1 cellular context compared by ENCODE assay signal in the genomic region with DNA sequence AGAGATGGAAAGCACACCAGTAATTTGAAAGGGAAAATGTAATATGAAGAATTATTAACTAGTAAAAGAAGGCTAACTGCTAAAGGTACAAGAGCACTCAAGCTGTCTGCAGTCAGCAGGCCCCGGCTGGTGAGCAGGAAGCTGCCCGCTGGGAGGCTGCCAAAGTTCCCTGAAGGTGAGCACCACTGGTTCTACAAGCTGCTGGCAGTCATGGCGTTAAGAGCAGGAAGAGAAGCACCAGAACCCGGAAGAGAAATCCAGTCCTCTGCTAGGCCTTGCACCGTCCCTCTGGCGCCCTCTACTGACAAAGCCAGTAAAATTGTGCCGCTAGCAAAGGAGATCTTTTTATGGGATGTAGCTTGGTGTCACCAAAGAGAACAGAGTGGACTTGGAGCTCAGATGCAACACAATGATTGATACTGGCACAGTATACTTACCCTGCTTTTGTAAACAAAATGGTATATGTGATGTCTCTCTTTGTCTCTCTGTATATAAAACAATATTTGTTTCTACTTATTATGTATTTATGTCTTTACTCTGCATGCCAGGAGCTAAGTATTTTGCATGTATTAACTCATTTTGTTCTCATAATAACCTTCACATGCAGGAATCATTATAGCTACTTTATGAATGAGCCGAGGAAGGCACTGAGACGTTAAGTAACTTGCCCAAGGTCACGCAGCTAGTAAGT.
A peak's percentile ranks its signal among the peaks of the same experiment; 100 is the strongest.
TF ChIP-seq lines count a peak whose summit lies in the region.

No MANE protein-coding gene starts in this region.

TF ChIP-seq in K562, 482 proteins besides CTCF, POLR2A, EP300 and RAD21 (continues in another document):
- TF ChIP-seq, protein P1, sequence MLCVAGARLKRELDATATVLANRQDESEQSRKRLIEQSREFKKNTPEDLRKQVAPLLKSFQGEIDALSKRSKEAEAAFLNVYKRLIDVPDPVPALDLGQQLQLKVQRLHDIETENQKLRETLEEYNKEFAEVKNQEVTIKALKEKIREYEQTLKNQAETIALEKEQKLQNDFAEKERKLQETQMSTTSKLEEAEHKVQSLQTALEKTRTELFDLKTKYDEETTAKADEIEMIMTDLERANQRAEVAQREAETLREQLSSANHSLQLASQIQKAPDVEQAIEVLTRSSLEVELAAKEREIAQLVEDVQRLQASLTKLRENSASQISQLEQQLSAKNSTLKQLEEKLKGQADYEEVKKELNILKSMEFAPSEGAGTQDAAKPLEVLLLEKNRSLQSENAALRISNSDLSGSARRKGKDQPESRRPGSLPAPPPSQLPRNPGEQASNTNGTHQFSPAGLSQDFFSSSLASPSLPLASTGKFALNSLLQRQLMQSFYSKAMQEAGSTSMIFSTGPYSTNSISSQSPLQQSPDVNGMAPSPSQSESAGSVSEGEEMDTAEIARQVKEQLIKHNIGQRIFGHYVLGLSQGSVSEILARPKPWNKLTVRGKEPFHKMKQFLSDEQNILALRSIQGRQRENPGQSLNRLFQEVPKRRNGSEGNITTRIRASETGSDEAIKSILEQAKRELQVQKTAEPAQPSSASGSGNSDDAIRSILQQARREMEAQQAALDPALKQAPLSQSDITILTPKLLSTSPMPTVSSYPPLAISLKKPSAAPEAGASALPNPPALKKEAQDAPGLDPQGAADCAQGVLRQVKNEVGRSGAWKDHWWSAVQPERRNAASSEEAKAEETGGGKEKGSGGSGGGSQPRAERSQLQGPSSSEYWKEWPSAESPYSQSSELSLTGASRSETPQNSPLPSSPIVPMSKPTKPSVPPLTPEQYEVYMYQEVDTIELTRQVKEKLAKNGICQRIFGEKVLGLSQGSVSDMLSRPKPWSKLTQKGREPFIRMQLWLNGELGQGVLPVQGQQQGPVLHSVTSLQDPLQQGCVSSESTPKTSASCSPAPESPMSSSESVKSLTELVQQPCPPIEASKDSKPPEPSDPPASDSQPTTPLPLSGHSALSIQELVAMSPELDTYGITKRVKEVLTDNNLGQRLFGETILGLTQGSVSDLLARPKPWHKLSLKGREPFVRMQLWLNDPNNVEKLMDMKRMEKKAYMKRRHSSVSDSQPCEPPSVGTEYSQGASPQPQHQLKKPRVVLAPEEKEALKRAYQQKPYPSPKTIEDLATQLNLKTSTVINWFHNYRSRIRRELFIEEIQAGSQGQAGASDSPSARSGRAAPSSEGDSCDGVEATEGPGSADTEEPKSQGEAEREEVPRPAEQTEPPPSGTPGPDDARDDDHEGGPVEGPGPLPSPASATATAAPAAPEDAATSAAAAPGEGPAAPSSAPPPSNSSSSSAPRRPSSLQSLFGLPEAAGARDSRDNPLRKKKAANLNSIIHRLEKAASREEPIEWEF (CRISPR knock-in tag; IDR thresholded peaks at IDR 0.05): no peak
- TF ChIP-seq, protein P2, sequence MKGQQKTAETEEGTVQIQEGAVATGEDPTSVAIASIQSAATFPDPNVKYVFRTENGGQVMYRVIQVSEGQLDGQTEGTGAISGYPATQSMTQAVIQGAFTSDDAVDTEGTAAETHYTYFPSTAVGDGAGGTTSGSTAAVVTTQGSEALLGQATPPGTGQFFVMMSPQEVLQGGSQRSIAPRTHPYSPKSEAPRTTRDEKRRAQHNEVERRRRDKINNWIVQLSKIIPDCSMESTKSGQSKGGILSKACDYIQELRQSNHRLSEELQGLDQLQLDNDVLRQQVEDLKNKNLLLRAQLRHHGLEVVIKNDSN (CRISPR knock-in tag; IDR thresholded peaks at IDR 0.05): no peak
- TF ChIP-seq CTBP1 (IDR thresholded peaks at IDR 0.05; ENCODE audit: borderline replicate concordance) (peak; percentile 44; the same call in 1 of the 2 replicates), ZFP1 (CRISPR knock-in tag; IDR thresholded peaks at IDR 0.05) (no peak), ASH1L (IDR thresholded peaks at IDR 0.05; ENCODE audit: borderline replicate concordance, low read depth, partially characterized antibody) (peak; percentile 42), SREBF2 (CRISPR knock-in tag; IDR thresholded peaks at IDR 0.05) (no peak), TAF1 (IDR thresholded peaks at IDR 0.05; ENCODE audit: control insufficient read depth, extremely low read depth, insufficient read depth, low read length, severe bottlenecking) (peak; percentile 36), ADNP (tag; IDR thresholded peaks at IDR 0.05) (0 out of 2 replicates have a peak, but pooled peaks have one; percentile 27), ELF1 (tag; IDR thresholded peaks at IDR 0.05) (peak; percentile 95), ATF7 (IDR thresholded peaks at IDR 0.05) (peak; percentile 40; the same call in 1 of the 2 replicates), ZNF436 (CRISPR knock-in tag; IDR thresholded peaks at IDR 0.05) (no peak), SMAD4 (CRISPR knock-in tag; conservative IDR thresholded peaks at IDR 0.05) (peak; percentile 53; the same call in 1 of the 2 replicates), ESRRB (CRISPR knock-in tag; IDR thresholded peaks at IDR 0.05; ENCODE audit: borderline replicate concordance) (no peak), FOXM1 (IDR thresholded peaks at IDR 0.05; ENCODE audit: low read depth) (no peak), FOXM1 (CRISPR knock-in tag; IDR thresholded peaks at IDR 0.05; ENCODE audit: low read depth) (no peak), RBFOX2 (IDR thresholded peaks at IDR 0.05; ENCODE audit: low read depth, low read length) (peak; percentile 44; the same call in 1 of the 2 replicates), ZFX (CRISPR knock-in tag; IDR thresholded peaks at IDR 0.05) (peak; percentile 41; the same call in 1 of the 2 replicates), ZNF175 (CRISPR knock-in tag; IDR thresholded peaks at IDR 0.05; ENCODE audit: low read depth) (0 out of 2 replicates have a peak, but pooled peaks have one; percentile 45), ZNF551 (CRISPR knock-in tag; IDR thresholded peaks at IDR 0.05) (no peak), ZNF143 (CRISPR knock-in tag; IDR thresholded peaks at IDR 0.05) (no peak), SIN3A (IDR thresholded peaks at IDR 0.05; ENCODE audit: borderline replicate concordance in 2 of 2, control insufficient read depth in 1 of 2, low read depth in 2 of 2, low read length in 2 of 2) (no peak), KDM1A (IDR thresholded peaks at IDR 0.05) (no peak), HEY1 (CRISPR knock-in tag; IDR thresholded peaks at IDR 0.05; ENCODE audit: borderline replicate concordance) (no peak), ZC3H4 (CRISPR knock-in tag; IDR thresholded peaks at IDR 0.05; ENCODE audit: borderline replicate concordance) (no peak), HDAC2 (IDR thresholded peaks at IDR 0.05) (no peak), ZNF785 (CRISPR knock-in tag; IDR thresholded peaks at IDR 0.05) (no peak), RBM34 (IDR thresholded peaks at IDR 0.05; ENCODE audit: borderline replicate concordance, insufficient read depth, low read length) (no peak), LCOR (CRISPR knock-in tag; IDR thresholded peaks at IDR 0.05) (no peak), L3MBTL2 (IDR thresholded peaks at IDR 0.05) (0 out of 2 replicates have a peak, but pooled peaks have one; percentile 15)
- TF ChIP-seq, protein P3, sequence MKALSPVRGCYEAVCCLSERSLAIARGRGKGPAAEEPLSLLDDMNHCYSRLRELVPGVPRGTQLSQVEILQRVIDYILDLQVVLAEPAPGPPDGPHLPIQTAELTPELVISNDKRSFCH (CRISPR knock-in tag; IDR thresholded peaks at IDR 0.05): no peak
- TF ChIP-seq, protein P3 (tag; IDR thresholded peaks at IDR 0.05): peak; percentile 65; the same call in 1 of the 2 replicates
- TF ChIP-seq, protein P4, sequence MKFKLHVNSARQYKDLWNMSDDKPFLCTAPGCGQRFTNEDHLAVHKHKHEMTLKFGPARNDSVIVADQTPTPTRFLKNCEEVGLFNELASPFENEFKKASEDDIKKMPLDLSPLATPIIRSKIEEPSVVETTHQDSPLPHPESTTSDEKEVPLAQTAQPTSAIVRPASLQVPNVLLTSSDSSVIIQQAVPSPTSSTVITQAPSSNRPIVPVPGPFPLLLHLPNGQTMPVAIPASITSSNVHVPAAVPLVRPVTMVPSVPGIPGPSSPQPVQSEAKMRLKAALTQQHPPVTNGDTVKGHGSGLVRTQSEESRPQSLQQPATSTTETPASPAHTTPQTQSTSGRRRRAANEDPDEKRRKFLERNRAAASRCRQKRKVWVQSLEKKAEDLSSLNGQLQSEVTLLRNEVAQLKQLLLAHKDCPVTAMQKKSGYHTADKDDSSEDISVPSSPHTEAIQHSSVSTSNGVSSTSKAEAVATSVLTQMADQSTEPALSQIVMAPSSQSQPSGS (CRISPR knock-in tag; IDR thresholded peaks at IDR 0.05): no peak
- TF ChIP-seq, protein P5, sequence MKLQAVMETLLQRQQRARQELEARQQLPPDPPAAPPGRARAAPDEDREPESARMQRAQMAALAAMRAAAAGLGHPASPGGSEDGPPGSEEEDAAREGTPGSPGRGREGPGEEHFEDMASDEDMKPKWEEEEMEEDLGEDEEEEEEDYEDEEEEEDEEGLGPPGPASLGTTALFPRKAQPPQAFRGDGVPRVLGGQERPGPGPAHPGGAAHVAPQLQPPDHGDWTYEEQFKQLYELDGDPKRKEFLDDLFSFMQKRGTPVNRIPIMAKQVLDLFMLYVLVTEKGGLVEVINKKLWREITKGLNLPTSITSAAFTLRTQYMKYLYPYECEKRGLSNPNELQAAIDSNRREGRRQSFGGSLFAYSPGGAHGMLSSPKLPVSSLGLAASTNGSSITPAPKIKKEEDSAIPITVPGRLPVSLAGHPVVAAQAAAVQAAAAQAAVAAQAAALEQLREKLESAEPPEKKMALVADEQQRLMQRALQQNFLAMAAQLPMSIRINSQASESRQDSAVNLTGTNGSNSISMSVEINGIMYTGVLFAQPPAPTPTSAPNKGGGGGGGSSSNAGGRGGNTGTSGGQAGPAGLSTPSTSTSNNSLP (IDR thresholded peaks at IDR 0.05; ENCODE audit: borderline replicate concordance, low read depth, low read length): 0 out of 2 replicates have a peak, but pooled peaks have one; percentile 29
- TF ChIP-seq, protein P6, sequence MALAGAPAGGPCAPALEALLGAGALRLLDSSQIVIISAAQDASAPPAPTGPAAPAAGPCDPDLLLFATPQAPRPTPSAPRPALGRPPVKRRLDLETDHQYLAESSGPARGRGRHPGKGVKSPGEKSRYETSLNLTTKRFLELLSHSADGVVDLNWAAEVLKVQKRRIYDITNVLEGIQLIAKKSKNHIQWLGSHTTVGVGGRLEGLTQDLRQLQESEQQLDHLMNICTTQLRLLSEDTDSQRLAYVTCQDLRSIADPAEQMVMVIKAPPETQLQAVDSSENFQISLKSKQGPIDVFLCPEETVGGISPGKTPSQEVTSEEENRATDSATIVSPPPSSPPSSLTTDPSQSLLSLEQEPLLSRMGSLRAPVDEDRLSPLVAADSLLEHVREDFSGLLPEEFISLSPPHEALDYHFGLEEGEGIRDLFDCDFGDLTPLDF (CRISPR knock-in tag; IDR thresholded peaks at IDR 0.05): no peak
- TF ChIP-seq, protein P7, sequence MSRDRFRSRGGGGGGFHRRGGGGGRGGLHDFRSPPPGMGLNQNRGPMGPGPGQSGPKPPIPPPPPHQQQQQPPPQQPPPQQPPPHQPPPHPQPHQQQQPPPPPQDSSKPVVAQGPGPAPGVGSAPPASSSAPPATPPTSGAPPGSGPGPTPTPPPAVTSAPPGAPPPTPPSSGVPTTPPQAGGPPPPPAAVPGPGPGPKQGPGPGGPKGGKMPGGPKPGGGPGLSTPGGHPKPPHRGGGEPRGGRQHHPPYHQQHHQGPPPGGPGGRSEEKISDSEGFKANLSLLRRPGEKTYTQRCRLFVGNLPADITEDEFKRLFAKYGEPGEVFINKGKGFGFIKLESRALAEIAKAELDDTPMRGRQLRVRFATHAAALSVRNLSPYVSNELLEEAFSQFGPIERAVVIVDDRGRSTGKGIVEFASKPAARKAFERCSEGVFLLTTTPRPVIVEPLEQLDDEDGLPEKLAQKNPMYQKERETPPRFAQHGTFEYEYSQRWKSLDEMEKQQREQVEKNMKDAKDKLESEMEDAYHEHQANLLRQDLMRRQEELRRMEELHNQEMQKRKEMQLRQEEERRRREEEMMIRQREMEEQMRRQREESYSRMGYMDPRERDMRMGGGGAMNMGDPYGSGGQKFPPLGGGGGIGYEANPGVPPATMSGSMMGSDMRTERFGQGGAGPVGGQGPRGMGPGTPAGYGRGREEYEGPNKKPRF (IDR thresholded peaks at IDR 0.05; ENCODE audit: low read depth, low read length): no peak
- TF ChIP-seq, protein P8, sequence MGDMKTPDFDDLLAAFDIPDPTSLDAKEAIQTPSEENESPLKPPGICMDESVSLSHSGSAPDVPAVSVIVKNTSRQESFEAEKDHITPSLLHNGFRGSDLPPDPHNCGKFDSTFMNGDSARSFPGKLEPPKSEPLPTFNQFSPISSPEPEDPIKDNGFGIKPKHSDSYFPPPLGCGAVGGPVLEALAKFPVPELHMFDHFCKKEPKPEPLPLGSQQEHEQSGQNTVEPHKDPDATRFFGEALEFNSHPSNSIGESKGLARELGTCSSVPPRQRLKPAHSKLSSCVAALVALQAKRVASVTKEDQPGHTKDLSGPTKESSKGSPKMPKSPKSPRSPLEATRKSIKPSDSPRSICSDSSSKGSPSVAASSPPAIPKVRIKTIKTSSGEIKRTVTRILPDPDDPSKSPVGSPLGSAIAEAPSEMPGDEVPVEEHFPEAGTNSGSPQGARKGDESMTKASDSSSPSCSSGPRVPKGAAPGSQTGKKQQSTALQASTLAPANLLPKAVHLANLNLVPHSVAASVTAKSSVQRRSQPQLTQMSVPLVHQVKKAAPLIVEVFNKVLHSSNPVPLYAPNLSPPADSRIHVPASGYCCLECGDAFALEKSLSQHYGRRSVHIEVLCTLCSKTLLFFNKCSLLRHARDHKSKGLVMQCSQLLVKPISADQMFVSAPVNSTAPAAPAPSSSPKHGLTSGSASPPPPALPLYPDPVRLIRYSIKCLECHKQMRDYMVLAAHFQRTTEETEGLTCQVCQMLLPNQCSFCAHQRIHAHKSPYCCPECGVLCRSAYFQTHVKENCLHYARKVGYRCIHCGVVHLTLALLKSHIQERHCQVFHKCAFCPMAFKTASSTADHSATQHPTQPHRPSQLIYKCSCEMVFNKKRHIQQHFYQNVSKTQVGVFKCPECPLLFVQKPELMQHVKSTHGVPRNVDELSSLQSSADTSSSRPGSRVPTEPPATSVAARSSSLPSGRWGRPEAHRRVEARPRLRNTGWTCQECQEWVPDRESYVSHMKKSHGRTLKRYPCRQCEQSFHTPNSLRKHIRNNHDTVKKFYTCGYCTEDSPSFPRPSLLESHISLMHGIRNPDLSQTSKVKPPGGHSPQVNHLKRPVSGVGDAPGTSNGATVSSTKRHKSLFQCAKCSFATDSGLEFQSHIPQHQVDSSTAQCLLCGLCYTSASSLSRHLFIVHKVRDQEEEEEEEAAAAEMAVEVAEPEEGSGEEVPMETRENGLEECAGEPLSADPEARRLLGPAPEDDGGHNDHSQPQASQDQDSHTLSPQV (IDR thresholded peaks at IDR 0.05): peak; percentile 86
- TF ChIP-seq, protein P9, sequence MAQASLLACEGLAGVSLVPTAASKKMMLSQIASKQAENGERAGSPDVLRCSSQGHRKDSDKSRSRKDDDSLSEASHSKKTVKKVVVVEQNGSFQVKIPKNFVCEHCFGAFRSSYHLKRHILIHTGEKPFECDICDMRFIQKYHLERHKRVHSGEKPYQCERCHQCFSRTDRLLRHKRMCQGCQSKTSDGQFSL (CRISPR knock-in tag; IDR thresholded peaks at IDR 0.05): no peak
- TF ChIP-seq, protein P9 (tag; IDR thresholded peaks at IDR 0.05): no peak
